Comparison of ENCODE assay signal across 1 cellular context in genomic region chr20:57351042-57351783, GRCh38.
TF ChIP-seq lines count a peak whose summit lies in the region.

A gene with protein sequence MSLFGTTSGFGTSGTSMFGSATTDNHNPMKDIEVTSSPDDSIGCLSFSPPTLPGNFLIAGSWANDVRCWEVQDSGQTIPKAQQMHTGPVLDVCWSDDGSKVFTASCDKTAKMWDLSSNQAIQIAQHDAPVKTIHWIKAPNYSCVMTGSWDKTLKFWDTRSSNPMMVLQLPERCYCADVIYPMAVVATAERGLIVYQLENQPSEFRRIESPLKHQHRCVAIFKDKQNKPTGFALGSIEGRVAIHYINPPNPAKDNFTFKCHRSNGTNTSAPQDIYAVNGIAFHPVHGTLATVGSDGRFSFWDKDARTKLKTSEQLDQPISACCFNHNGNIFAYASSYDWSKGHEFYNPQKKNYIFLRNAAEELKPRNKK (plus strand): TSS chr20:57351255. CDS start chr20:57354039, 2,784 bp downstream.

TF ChIP-seq in HepG2, 621 proteins besides CTCF, POLR2A, EP300 and RAD21 (continued from another document and continues in another):
- TF ChIP-seq, protein P1, sequence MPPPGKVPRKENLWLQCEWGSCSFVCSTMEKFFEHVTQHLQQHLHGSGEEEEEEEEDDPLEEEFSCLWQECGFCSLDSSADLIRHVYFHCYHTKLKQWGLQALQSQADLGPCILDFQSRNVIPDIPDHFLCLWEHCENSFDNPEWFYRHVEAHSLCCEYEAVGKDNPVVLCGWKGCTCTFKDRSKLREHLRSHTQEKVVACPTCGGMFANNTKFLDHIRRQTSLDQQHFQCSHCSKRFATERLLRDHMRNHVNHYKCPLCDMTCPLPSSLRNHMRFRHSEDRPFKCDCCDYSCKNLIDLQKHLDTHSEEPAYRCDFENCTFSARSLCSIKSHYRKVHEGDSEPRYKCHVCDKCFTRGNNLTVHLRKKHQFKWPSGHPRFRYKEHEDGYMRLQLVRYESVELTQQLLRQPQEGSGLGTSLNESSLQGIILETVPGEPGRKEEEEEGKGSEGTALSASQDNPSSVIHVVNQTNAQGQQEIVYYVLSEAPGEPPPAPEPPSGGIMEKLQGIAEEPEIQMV (CRISPR knock-in tag; IDR thresholded peaks at IDR 0.05; ENCODE audit: low read depth): peak; percentile 75; the same call in 1 of the 2 replicates
- TF ChIP-seq, protein P2, sequence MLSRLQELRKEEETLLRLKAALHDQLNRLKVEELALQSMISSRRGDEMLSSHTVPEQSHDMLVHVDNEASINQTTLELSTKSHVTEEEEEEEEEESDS (CRISPR knock-in tag; IDR thresholded peaks at IDR 0.05; ENCODE audit: borderline replicate concordance): no peak
- TF ChIP-seq IKZF1 (IDR thresholded peaks at IDR 0.05): no peak
- peak; percentile 91 for TF ChIP-seq ZNF747 (CRISPR knock-in tag; IDR thresholded peaks at IDR 0.05; ENCODE audit: borderline replicate concordance)
- no peak for TF ChIP-seq EZH2 (conservative IDR thresholded peaks at IDR 0.05; ENCODE audit: low read depth, low read length)
- TF ChIP-seq NCOA1 (CRISPR knock-in tag; IDR thresholded peaks at IDR 0.05): peak; percentile 88
- TF ChIP-seq HOXA9 (CRISPR knock-in tag; IDR thresholded peaks at IDR 0.05; ENCODE audit: borderline replicate concordance): 0 out of 2 replicates have a peak, but pooled peaks have one; percentile 85
- TF ChIP-seq BHLHE40 (IDR thresholded peaks at IDR 0.05; ENCODE audit: low read length): peak; percentile 9; the same call in 1 of the 2 replicates
- TF ChIP-seq CEBPZ (IDR thresholded peaks at IDR 0.05; ENCODE audit: low read length): no peak
- TF ChIP-seq NFRKB (IDR thresholded peaks at IDR 0.05): no peak
- no peak for TF ChIP-seq KDM1A (CRISPR knock-in tag; IDR thresholded peaks at IDR 0.05)
- TF ChIP-seq, protein P3, sequence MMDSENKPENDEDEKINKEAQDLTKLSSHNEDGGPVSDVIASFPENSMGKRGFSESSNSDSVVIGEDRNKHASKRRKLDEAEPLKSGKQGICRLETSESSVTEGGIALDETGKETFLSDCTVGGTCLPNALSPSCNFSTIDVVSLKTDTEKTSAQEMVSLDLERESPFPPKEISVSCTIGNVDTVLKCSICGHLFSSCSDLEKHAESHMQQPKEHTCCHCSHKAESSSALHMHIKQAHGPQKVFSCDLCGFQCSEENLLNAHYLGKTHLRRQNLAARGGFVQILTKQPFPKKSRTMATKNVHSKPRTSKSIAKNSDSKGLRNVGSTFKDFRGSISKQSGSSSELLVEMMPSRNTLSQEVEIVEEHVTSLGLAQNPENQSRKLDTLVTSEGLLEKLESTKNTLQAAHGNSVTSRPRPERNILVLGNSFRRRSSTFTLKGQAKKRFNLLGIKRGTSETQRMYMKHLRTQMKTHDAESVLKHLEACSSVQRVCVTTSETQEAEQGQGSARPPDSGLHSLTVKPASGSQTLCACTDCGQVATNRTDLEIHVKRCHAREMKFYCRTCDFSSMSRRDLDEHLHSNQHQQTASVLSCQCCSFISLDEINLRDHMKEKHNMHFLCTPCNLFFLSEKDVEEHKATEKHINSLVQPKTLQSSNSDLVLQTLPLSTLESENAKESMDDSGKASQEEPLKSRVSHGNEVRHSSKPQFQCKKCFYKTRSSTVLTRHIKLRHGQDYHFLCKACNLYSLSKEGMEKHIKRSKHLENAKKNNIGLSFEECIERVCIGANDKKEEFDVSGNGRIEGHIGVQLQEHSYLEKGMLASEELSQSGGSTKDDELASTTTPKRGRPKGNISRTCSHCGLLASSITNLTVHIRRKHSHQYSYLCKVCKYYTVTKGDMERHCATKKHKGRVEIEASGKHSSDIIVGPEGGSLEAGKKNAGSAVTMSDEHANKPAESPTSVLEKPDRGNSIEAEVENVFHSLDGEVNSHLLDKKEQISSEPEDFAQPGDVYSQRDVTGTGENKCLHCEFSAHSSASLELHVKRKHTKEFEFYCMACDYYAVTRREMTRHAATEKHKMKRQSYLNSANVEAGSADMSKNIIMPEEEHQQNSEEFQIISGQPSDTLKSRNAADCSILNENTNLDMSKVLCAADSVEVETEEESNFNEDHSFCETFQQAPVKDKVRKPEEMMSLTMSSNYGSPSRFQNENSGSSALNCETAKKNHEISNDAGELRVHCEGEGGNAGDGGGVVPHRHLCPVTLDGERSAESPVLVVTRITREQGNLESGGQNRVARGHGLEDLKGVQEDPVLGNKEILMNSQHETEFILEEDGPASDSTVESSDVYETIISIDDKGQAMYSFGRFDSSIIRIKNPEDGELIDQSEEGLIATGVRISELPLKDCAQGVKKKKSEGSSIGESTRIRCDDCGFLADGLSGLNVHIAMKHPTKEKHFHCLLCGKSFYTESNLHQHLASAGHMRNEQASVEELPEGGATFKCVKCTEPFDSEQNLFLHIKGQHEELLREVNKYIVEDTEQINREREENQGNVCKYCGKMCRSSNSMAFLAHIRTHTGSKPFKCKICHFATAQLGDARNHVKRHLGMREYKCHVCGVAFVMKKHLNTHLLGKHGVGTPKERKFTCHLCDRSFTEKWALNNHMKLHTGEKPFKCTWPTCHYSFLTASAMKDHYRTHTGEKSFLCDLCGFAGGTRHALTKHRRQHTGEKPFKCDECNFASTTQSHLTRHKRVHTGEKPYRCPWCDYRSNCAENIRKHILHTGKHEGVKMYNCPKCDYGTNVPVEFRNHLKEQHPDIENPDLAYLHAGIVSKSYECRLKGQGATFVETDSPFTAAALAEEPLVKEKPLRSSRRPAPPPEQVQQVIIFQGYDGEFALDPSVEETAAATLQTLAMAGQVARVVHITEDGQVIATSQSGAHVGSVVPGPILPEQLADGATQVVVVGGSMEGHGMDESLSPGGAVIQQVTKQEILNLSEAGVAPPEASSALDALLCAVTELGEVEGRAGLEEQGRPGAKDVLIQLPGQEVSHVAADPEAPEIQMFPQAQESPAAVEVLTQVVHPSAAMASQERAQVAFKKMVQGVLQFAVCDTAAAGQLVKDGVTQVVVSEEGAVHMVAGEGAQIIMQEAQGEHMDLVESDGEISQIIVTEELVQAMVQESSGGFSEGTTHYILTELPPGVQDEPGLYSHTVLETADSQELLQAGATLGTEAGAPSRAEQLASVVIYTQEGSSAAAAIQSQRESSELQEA (CRISPR knock-in tag; IDR thresholded peaks at IDR 0.05; ENCODE audit: not compliant biosample characterization): peak; percentile 80
- TF ChIP-seq SUZ12 (IDR thresholded peaks at IDR 0.05; ENCODE audit: low read depth, low read length): no peak
- no peak for TF ChIP-seq TCF12 (IDR thresholded peaks at IDR 0.05)
- peak; percentile 36; the same call in 1 of the 2 replicates for TF ChIP-seq TCF12 (CRISPR knock-in tag; IDR thresholded peaks at IDR 0.05)
- 0 out of 2 replicates have a peak, but pooled peaks have one; percentile 22 for TF ChIP-seq ZNF550 (CRISPR knock-in tag; IDR thresholded peaks at IDR 0.05; ENCODE audit: borderline replicate concordance)
- no peak; the same call in 1 of the 2 replicates for TF ChIP-seq TP53 (CRISPR knock-in tag; conservative IDR thresholded peaks at IDR 0.05)
- TF ChIP-seq ZNF576 (CRISPR knock-in tag; IDR thresholded peaks at IDR 0.05): peak; percentile 95; the same call in 1 of the 2 replicates
- no peak for TF ChIP-seq KAT2B (IDR thresholded peaks at IDR 0.05; ENCODE audit: borderline replicate concordance, low read depth, low read length)
- TF ChIP-seq, protein P4, sequence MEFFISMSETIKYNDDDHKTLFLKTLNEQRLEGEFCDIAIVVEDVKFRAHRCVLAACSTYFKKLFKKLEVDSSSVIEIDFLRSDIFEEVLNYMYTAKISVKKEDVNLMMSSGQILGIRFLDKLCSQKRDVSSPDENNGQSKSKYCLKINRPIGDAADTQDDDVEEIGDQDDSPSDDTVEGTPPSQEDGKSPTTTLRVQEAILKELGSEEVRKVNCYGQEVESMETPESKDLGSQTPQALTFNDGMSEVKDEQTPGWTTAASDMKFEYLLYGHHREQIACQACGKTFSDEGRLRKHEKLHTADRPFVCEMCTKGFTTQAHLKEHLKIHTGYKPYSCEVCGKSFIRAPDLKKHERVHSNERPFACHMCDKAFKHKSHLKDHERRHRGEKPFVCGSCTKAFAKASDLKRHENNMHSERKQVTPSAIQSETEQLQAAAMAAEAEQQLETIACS (CRISPR knock-in tag; IDR thresholded peaks at IDR 0.05): peak; percentile 97
- TF ChIP-seq, protein P5, sequence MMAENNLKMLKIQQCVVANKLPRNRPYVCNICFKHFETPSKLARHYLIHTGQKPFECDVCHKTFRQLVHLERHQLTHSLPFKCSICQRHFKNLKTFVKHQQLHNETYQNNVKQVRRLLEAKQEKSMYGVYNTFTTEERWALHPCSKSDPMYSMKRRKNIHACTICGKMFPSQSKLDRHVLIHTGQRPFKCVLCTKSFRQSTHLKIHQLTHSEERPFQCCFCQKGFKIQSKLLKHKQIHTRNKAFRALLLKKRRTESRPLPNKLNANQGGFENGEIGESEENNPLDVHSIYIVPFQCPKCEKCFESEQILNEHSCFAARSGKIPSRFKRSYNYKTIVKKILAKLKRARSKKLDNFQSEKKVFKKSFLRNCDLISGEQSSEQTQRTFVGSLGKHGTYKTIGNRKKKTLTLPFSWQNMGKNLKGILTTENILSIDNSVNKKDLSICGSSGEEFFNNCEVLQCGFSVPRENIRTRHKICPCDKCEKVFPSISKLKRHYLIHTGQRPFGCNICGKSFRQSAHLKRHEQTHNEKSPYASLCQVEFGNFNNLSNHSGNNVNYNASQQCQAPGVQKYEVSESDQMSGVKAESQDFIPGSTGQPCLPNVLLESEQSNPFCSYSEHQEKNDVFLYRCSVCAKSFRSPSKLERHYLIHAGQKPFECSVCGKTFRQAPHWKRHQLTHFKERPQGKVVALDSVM (CRISPR knock-in tag; IDR thresholded peaks at IDR 0.05): no peak
- TF ChIP-seq ZC3H13 (CRISPR knock-in tag; IDR thresholded peaks at IDR 0.05): peak; percentile 95
- TF ChIP-seq, protein P6, sequence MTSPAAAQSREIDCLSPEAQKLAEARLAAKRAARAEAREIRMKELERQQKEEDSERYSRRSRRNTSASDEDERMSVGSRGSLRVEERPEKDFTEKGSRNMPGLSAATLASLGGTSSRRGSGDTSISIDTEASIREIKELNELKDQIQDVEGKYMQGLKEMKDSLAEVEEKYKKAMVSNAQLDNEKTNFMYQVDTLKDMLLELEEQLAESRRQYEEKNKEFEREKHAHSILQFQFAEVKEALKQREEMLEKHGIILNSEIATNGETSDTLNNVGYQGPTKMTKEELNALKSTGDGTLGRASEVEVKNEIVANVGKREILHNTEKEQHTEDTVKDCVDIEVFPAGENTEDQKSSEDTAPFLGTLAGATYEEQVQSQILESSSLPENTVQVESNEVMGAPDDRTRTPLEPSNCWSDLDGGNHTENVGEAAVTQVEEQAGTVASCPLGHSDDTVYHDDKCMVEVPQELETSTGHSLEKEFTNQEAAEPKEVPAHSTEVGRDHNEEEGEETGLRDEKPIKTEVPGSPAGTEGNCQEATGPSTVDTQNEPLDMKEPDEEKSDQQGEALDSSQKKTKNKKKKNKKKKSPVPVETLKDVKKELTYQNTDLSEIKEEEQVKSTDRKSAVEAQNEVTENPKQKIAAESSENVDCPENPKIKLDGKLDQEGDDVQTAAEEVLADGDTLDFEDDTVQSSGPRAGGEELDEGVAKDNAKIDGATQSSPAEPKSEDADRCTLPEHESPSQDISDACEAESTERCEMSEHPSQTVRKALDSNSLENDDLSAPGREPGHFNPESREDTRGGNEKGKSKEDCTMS (CRISPR knock-in tag; conservative IDR thresholded peaks at IDR 0.05): no peak
- no peak for TF ChIP-seq SMARCC2 (IDR thresholded peaks at IDR 0.05)
- peak; percentile 96 for TF ChIP-seq SNAI1 (CRISPR knock-in tag; IDR thresholded peaks at IDR 0.05; ENCODE audit: borderline replicate concordance)
- no peak for TF ChIP-seq ATF7 (IDR thresholded peaks at IDR 0.05)
- no peak for TF ChIP-seq ATF7 (CRISPR knock-in tag; IDR thresholded peaks at IDR 0.05)
- no peak for TF ChIP-seq MBD4 (IDR thresholded peaks at IDR 0.05; ENCODE audit: borderline replicate concordance, low read length)
- no peak for TF ChIP-seq ZSCAN12 (CRISPR knock-in tag; IDR thresholded peaks at IDR 0.05)
- TF ChIP-seq HNRNPK (IDR thresholded peaks at IDR 0.05; ENCODE audit: low read depth, low read length, poor library complexity, severe bottlenecking): peak; percentile 78
- no peak; the same call in 1 of the 2 replicates for TF ChIP-seq HOMEZ (CRISPR knock-in tag; IDR thresholded peaks at IDR 0.05; ENCODE audit: low read depth)
